8 cellular contexts compared by ENCODE assay signal in genomic region chr17:16438557-16439302, GRCh38. TPM values are rescaled to one million over a fixed set of nuclear protein-coding genes. Genes with fewer than 3 reads are reported as not detected.
A peak's percentile ranks its signal among the peaks of the same experiment; 100 is the strongest.
DNase-seq lines count a peak whose midpoint lies in the region; ATAC-seq, FAIRE-seq and TF ChIP-seq lines count a peak whose summit lies in the region.

No MANE protein-coding gene starts in this region.

- H3K4me1 Mint-ChIP-seq in natural killer cell, result peaks cover 48 to 64% of the 10 kb centered on the region in 2 donors

- H3K36me3 Mint-ChIP-seq in natural killer cell, result no peaks in the 10 kb centered on the region

- DNase-seq in ELF-1 (ENCODE audit: low read depth, low spot score) (peak; percentile 100), H54 (ENCODE audit: insufficient read length, low spot score) (peak; percentile 97), LoVo (ENCODE audit: low spot score) (peak; percentile 99), RWPE1 (ENCODE audit: low spot score) (peak; percentile 99), fibroblast of pulmonary artery (ENCODE audit: low read depth) (peak; percentile 100), natural killer cell (peak; percentile 90)
- DNase-seq in activated T-helper 9 cell treated with anti-CD3 and anti-CD28 coated beads, Interleukin-2, amount 50 U/mL, for 16 hours (ENCODE audit: low read depth), result peak; percentile 92
- DNase-seq in stimulated activated naive CD4-positive, alpha-beta T cell (lab: John Stamatoyannopoulos, UW), result peak; percentile 84 to 96 (median 94)

- no peak for TF ChIP-seq CTCF in RWPE1 (conservative IDR thresholded peaks at IDR 0.05; ENCODE audit: low read depth)
- no peak for TF ChIP-seq CTCF in fibroblast of pulmonary artery (IDR thresholded peaks at IDR 0.05; ENCODE audit: low read length, missing control alignments)
- TF ChIP-seq CTCF in natural killer cell (IDR thresholded peaks at IDR 0.05), result no peak

- H3K4me3 Mint-ChIP-seq in natural killer cell, result peak overlapping the region; percentile 100

- H3K9me3 Mint-ChIP-seq in natural killer cell, result no peaks in the 10 kb centered on the region

- peak overlapping the region; percentile 94 for H3K27ac ChIP-seq in RWPE1

- peak; percentile 65 for FAIRE-seq in H54 (lab: Jason Lieb, UNC)

- peak; percentile 79 to 90 (median 86) for ATAC-seq in natural killer cell

- CTCF ChIA-PET in RWPE1 (lab: Yijun Ruan, JAX), result interaction anchor here (0.6 to 1.6 kb wide), 3 partner anchors 11 to 213 kb away, joined by 3 to 7 read pairs (median 6); no protein-coding TSS in a partner anchor

- TF ChIP-seq POLR2A in H54 (IDR thresholded peaks at IDR 0.05; ENCODE audit: low read depth, low read length), result peak; percentile 89

- H3K27ac Mint-ChIP-seq in natural killer cell, result peak overlapping the region; percentile 96 to 98

- no peaks in the 10 kb centered on the region for H3K27me3 Mint-ChIP-seq in natural killer cell (ENCODE audit: low read depth in 2 of 2)

- POLR2A ChIA-PET in RWPE1 (lab: Yijun Ruan, JAX; ENCODE audit: low non-redundant PET), result interaction anchor here (0.8 to 1.5 kb wide), 6 partner anchors 9 to 58 kb away, joined by 3 to 13 read pairs (median 4); partner anchors contain the start of gene UBB

- intact Hi-C loops in natural killer cell (cut with micrococcal nuclease), result loop anchor here (1.0 to 5.0 kb wide), 3 partner anchors 23 to 149 kb away; partner anchors contain the start of gene TRPV2

- peak overlapping the region; percentile 96 for H3K4me3 ChIP-seq in fibroblast of pulmonary artery (replicated peaks; ENCODE audit: low read depth, low read length)

RNA-seq across cellular contexts. Expression of gene TRPV2, which starts 23.4 kb away (rescaled TPM):
- 100 to 1,000 TPM; 138 to 163 (median 147) TPM for total RNA-seq in natural killer cell

RNA-seq across cellular contexts. Expression of gene LRRC75A, which starts 53.3 kb away (rescaled TPM):
- total RNA-seq in natural killer cell, result 1 to 10 TPM; 2.6 to 3.0 (median 3.0) TPM

RNA-seq across cellular contexts. Expression of gene UBB, which starts 57.8 kb away (rescaled TPM):
- total RNA-seq in natural killer cell, result 1,000 to 10,000 TPM; 1,492 to 1,665 (median 1,530) TPM

Comparison
In these comparisons a context has a peak if more than half of its experiments do, and no peak if none do; other contexts are left out.
1. Peak in every context shown above with its lines: DNase-seq, ATAC-seq, H3K4me3 ChIP-seq and H3K27ac ChIP-seq.